ENCODE assay signal across 1 cellular context in genomic region chrX:16022580-16023170, GRCh38.
TF ChIP-seq lines count a peak whose summit lies in the region.

No MANE protein-coding gene starts in this region.

TF ChIP-seq in HepG2, 621 proteins besides CTCF, POLR2A, EP300 and RAD21 (continued from another document):
- TF ChIP-seq ZNF354B (CRISPR knock-in tag; IDR thresholded peaks at IDR 0.05) (no peak), HOMEZ (CRISPR knock-in tag; IDR thresholded peaks at IDR 0.05; ENCODE audit: low read depth) (no peak)
